ENCODE assay signal across 25 cellular contexts in genomic region chr11:127471662-127472061, GRCh38.
DNase-seq lines count a peak whose midpoint lies in the region; ATAC-seq and TF ChIP-seq lines count a peak whose summit lies in the region.
"Had no signal": no experiment of that assay in that cellular context is flagged by ENCODE, and none has a peak within 500 bp of the region (broad histone marks: within the 10 kb centered on the region; RNA-seq: fewer than 3 reads in every experiment).

No MANE protein-coding gene starts in this region.

- TF ChIP-seq CTCF in mammary epithelial cell (conservative IDR thresholded peaks at IDR 0.05 in 1 of 2, IDR thresholded peaks at IDR 0.05 in 1 of 2; ENCODE audit: extremely low read depth in 1 of 2, insufficient read depth in 1 of 2, low read depth in 1 of 2, low read length in 2 of 2) (peak; percentile 3 to 13), breast epithelium (IDR thresholded peaks at IDR 0.05) (no peak), VCaP (conservative IDR thresholded peaks at IDR 0.05) (peak; percentile 42)

- H3K27me3 ChIP-seq in mammary epithelial cell (ENCODE audit: insufficient read depth, low read length) (peaks cover 3% of the 10 kb centered on the region), breast epithelium (no peaks in the 10 kb centered on the region)
- H3K27me3 ChIP-seq in effector memory CD4-positive, alpha-beta T cell (replicated peaks; ENCODE audit: control insufficient read depth, insufficient read depth, low read length, poor library complexity, severe bottlenecking), result no peaks in the 10 kb centered on the region
- H3K27me3 ChIP-seq: BLaER1 treated with 17β-estradiol and CSF1 and Interleukin-3, amounts not matched to agents 10 nM and 100 nM; left lung; upper lobe of left lung had no signal

- ATAC-seq in GM18873 (IDR thresholded peaks at IDR 0.05; ENCODE audit: low FRiP score, unreplicated experiment) (no peak), GM21619 (IDR thresholded peaks at IDR 0.05; ENCODE audit: unreplicated experiment) (no peak)
- ATAC-seq: A549; activated CD4-positive, alpha-beta T cell treated with anti-CD3 and anti-CD28 coated beads for 36 hours; esophagus mucosa; left lung; natural killer cell; sciatic nerve; T-cell had no signal

- H3K27ac ChIP-seq in mammary epithelial cell (ENCODE audit: insufficient read depth, low read depth, low read length) (no peak overlapping the region), breast epithelium (no peak overlapping the region), VCaP (no peak overlapping the region)
- no peak overlapping the region for H3K27ac ChIP-seq in effector memory CD4-positive, alpha-beta T cell (ENCODE audit: insufficient read depth, low read length, poor library complexity, severe bottlenecking)
- H3K27ac ChIP-seq: A549; BLaER1 treated with 17β-estradiol and CSF1 and Interleukin-3, amounts not matched to agents 10 nM and 100 nM; hepatocyte; left lung; parathyroid adenoma; upper lobe of left lung had no signal

- no peak overlapping the region for H3K4me3 ChIP-seq in mammary epithelial cell (replicated peaks in 1 of 3; ENCODE audit: insufficient read depth in 1 of 3, low read depth in 2 of 3, low read length in 3 of 3)
- no peak overlapping the region for H3K4me3 ChIP-seq in breast epithelium
- H3K4me3 ChIP-seq in effector memory CD4-positive, alpha-beta T cell (ENCODE audit: insufficient read depth, low read depth, low read length, poor library complexity, severe bottlenecking), result no peak overlapping the region
- H3K4me3 ChIP-seq: A549; BLaER1 treated with 17β-estradiol and CSF1 and Interleukin-3, amounts not matched to agents 10 nM and 100 nM; hepatocyte; left lung; upper lobe of left lung had no signal

- H3K36me3 ChIP-seq in mammary epithelial cell (ENCODE audit: insufficient read depth, low read length) (no peaks in the 10 kb centered on the region), breast epithelium (no peaks in the 10 kb centered on the region)
- H3K36me3 ChIP-seq in effector memory CD4-positive, alpha-beta T cell (ENCODE audit: control insufficient read depth, insufficient read depth, low read length), result no peaks in the 10 kb centered on the region
- H3K36me3 ChIP-seq: BLaER1 treated with 17β-estradiol and CSF1 and Interleukin-3, amounts not matched to agents 10 nM and 100 nM; left lung; upper lobe of left lung had no signal

- no peaks in the 10 kb centered on the region for H3K79me2 ChIP-seq in mammary epithelial cell (ENCODE audit: insufficient read depth, low read length)
- H3K79me2 ChIP-seq: hepatocyte, parathyroid adenoma had no signal

- in situ Hi-C loops in mammary epithelial cell (cut with MboI; ENCODE audit: low sequenced_read_pairs in 2 of 2), result no loop called here

- BruUV-seq in mammary epithelial cell (replicated peaks; lab: Mats Ljungman, UMichigan), result no TSS peak

- 79% methylated on average over 3 of the region's 3 CpGs for WGBS in mammary epithelial cell (ENCODE audit: low coverage, missing lambda C conversion rate)

- no peak for DNase-seq in mammary epithelial cell
- no peak for DNase-seq in breast epithelium (ENCODE audit: low spot score in 2 of 2)
- DNase-seq in HT-29 (ENCODE audit: low spot score), result peak; percentile 16
- no peak for DNase-seq in effector memory CD4-positive, alpha-beta T cell
- no peak for DNase-seq in activated effector memory CD4-positive, alpha-beta T cell treated with anti-CD3 and anti-CD28 coated beads, Interleukin-2, amount 50 U/mL, for 16 hours
- DNase-seq: activated CD4-positive, alpha-beta T cell treated with anti-CD3 and anti-CD28 coated beads for 36 hours; cerebellar nuclear complex; foreskin melanocyte; IMR-90; left lung; natural killer cell; NCI-H1436; NCI-H69; SHP77 treated with DMSO at 0.1 percent for 48 hours; T-cell; upper lobe of left lung had no signal

- no peak for TF ChIP-seq POLR2A in breast epithelium (IDR thresholded peaks at IDR 0.05)

- H3K4me2 ChIP-seq in mammary epithelial cell (ENCODE audit: insufficient read depth, low read depth, low read length), result no peak overlapping the region
- H3K4me2 ChIP-seq: A549; BLaER1 treated with 17β-estradiol and CSF1 and Interleukin-3, amounts not matched to agents 10 nM and 100 nM; hepatocyte had no signal

- H3K9ac ChIP-seq in mammary epithelial cell (ENCODE audit: insufficient read depth, low read length), result no peak overlapping the region
- H3K9ac ChIP-seq: BLaER1 treated with 17β-estradiol and CSF1 and Interleukin-3, amounts not matched to agents 10 nM and 100 nM; parathyroid adenoma had no signal

- H3K4me1 ChIP-seq in mammary epithelial cell (ENCODE audit: insufficient read depth, low read length) (no peaks in the 10 kb centered on the region), breast epithelium (no peaks in the 10 kb centered on the region)
- H3K4me1 ChIP-seq in effector memory CD4-positive, alpha-beta T cell (ENCODE audit: control insufficient read depth, insufficient read depth, low read length, poor library complexity, severe bottlenecking), result no peaks in the 10 kb centered on the region
- H3K4me1 ChIP-seq: A549, left lung, parathyroid adenoma, upper lobe of left lung had no signal

- H3K9me3 ChIP-seq in mammary epithelial cell (replicated peaks; ENCODE audit: insufficient read depth, low read length) (no peaks in the 10 kb centered on the region), breast epithelium (no peaks in the 10 kb centered on the region)
- no peaks in the 10 kb centered on the region for H3K9me3 ChIP-seq in effector memory CD4-positive, alpha-beta T cell (ENCODE audit: control insufficient read depth, low read length)
- H3K9me3 ChIP-seq: A549; BLaER1 treated with 17β-estradiol and CSF1 and Interleukin-3, amounts not matched to agents 10 nM and 100 nM; left lung; upper lobe of left lung had no signal

- H4K20me1 ChIP-seq in mammary epithelial cell (ENCODE audit: insufficient read depth, low read length), result no peaks in the 10 kb centered on the region
- H4K20me1 ChIP-seq: BLaER1 treated with 17β-estradiol and CSF1 and Interleukin-3, amounts not matched to agents 10 nM and 100 nM had no signal

- H2AFZ ChIP-seq in mammary epithelial cell (ENCODE audit: low read depth, low read length), result no peak overlapping the region
- H2AFZ ChIP-seq: hepatocyte, parathyroid adenoma had no signal

- CTCF ChIA-PET in mammary epithelial cell (lab: Charles Lee; ENCODE audit: low non-redundant PET), result no interaction called here

- intact Hi-C loops in mammary epithelial cell (cut with micrococcal nuclease) (no loop called here), breast epithelium (cut with DNase I; ENCODE audit: low total_unique reads) (no loop called here)

- dilution Hi-C loops in mammary epithelial cell (cut with HindIII; ENCODE audit: low sequenced_read_pairs), result no loop called here

Comparison
In these comparisons a context has a peak if more than half of its experiments do, and no peak if none do; other contexts are left out.
1. CTCF ChIP-seq: peak in mammary epithelial cell (2 of 2) and VCaP (single experiment); none in breast epithelium (0 of 3).